In genomic region chr1:29684141-29684540, GRCh38 we compare ENCODE assay signal across 20 cellular contexts.
"Had no signal": no experiment of that assay in that cellular context is flagged by ENCODE, and none has a peak within 500 bp of the region (broad histone marks: within the 10 kb centered on the region; RNA-seq: fewer than 3 reads in every experiment).

No MANE protein-coding gene starts in this region.

- H3K9me3 Mint-ChIP-seq: activated naive CD4-positive, alpha-beta T cell treated with anti-CD3 and anti-CD28 coated beads, Interleukin-2, amount 10 ng/mL, durations not matched to agents 7 days and 5 days; activated T-cell treated with anti-CD3 and anti-CD28 coated beads, Interleukin-2, amount 50 U/mL, for 4 hours; naive thymus-derived CD4-positive, alpha-beta T cell; stimulated activated naive CD8-positive, alpha-beta T cell treated with anti-CD3 and anti-CD28 coated beads, Interleukin-15, amount 100 ng/mL, for 72 hours had no signal

- H3K4me3 ChIP-seq: ascending aorta, gastroesophageal sphincter, heart left ventricle, skin epidermis, upper lobe of left lung had no signal

- H3K27ac ChIP-seq: ascending aorta, gastroesophageal sphincter, heart left ventricle, skin epidermis, upper lobe of left lung had no signal

- H3K4me1 ChIP-seq: ascending aorta, upper lobe of left lung had no signal

- ATAC-seq: activated T-cell treated with anti-CD3 and anti-CD28 coated beads, Interleukin-2, amount 50 U/mL, for 4 hours; esophagus mucosa; gastroesophageal sphincter; heart left ventricle; naive thymus-derived CD4-positive, alpha-beta T cell; stimulated activated naive CD8-positive, alpha-beta T cell treated with anti-CD3 and anti-CD28 coated beads, Interleukin-15, amount 100 ng/mL, for 72 hours; T-helper 17 cell had no signal

- H3K27me3 ChIP-seq: ascending aorta, upper lobe of left lung had no signal

- H3K36me3 Mint-ChIP-seq: activated naive CD4-positive, alpha-beta T cell treated with anti-CD3 and anti-CD28 coated beads, Interleukin-2, amount 10 ng/mL, durations not matched to agents 7 days and 5 days; naive thymus-derived CD4-positive, alpha-beta T cell had no signal

- H3K9me3 ChIP-seq: ascending aorta, gastroesophageal sphincter, heart left ventricle, upper lobe of left lung had no signal

- DNase-seq: activated CD4-positive, alpha-beta T cell treated with anti-CD3 and anti-CD28 coated beads for 1 hour; activated effector memory CD4-positive, alpha-beta T cell treated with Interleukin-2 at 50 U/mL for 16 hours; activated naive CD4-positive, alpha-beta T cell treated with anti-CD3 and anti-CD28 coated beads, Interleukin-2, amount 10 ng/mL, durations not matched to agents 7 days and 5 days; activated T-cell treated with anti-CD3 and anti-CD28 coated beads, Interleukin-2, amount 50 U/mL, for 4 hours; cortex of kidney; effector CD4-positive, alpha-beta T cell; heart left ventricle; kidney glomerular epithelial cell; mesenchymal stem cell; nucleus accumbens; stimulated activated CD4-positive, alpha-beta T cell treated with anti-CD3 and anti-CD28 coated beads, Interleukin-2, amount 100 ng/mL, for 48 hours; stimulated activated naive CD8-positive, alpha-beta T cell treated with anti-CD3 and anti-CD28 coated beads, Interleukin-15, amount 100 ng/mL, for 72 hours; T-helper 17 cell; WERI-Rb-1 had no signal

- H3K36me3 ChIP-seq: ascending aorta, gastroesophageal sphincter, heart left ventricle, upper lobe of left lung, WERI-Rb-1 had no signal

- H3K4me3 Mint-ChIP-seq: activated naive CD4-positive, alpha-beta T cell treated with anti-CD3 and anti-CD28 coated beads, Interleukin-2, amount 10 ng/mL, durations not matched to agents 7 days and 5 days; activated T-cell treated with anti-CD3 and anti-CD28 coated beads, Interleukin-2, amount 50 U/mL, for 4 hours; naive thymus-derived CD4-positive, alpha-beta T cell; stimulated activated naive CD8-positive, alpha-beta T cell treated with anti-CD3 and anti-CD28 coated beads, Interleukin-15, amount 100 ng/mL, for 72 hours; T-helper 17 cell had no signal

- H3K27ac Mint-ChIP-seq: activated naive CD4-positive, alpha-beta T cell treated with anti-CD3 and anti-CD28 coated beads, Interleukin-2, amount 10 ng/mL, durations not matched to agents 7 days and 5 days; naive thymus-derived CD4-positive, alpha-beta T cell; T-helper 17 cell had no signal
